ENCODE assay signal across 25 cellular contexts in genomic region chr19:35079826-35080225, GRCh38. TPM values are rescaled to one million over a fixed set of nuclear protein-coding genes. Genes with fewer than 3 reads are reported as not detected.
"Had no signal": no experiment of that assay in that cellular context is flagged by ENCODE, and none has a peak within 500 bp of the region (broad histone marks: within the 10 kb centered on the region; RNA-seq: fewer than 3 reads in every experiment).

No MANE protein-coding gene starts in this region.

- FAIRE-seq: HepG2, RCC 7860 had no signal

- H3K4me3 ChIP-seq: MG63 had no signal

- DNase-seq: IMR-90, Karpas-422, KG1, MG63, NCI-H1092, NCI-H1436, NCI-H187, NCI-H2029, NCI-H2081 treated with DMSO at 0.1 percent for 48 hours, NCI-H2171, NCI-H226, NCI-H446, NCI-H510A, NCI-H524 treated with DMSO at 0.1 percent for 48 hours, NCI-H69, NCI-H774, Right ventricle myocardium superior, RPMI8226, SIG-M5, SK-N-SH, SW 1271 had no signal

- ATAC-seq: HepG2 had no signal

- H3K27me3 ChIP-seq: MG63 had no signal

- H3K9me3 ChIP-seq: MG63, SK-N-SH had no signal

- H3K4me2 ChIP-seq: SK-N-SH had no signal

- H3K9ac ChIP-seq: SK-N-SH had no signal

- H3K36me3 ChIP-seq: MG63 had no signal

RNA-seq across cellular contexts. Expression of gene FXYD3, which starts 35.8 kb away (rescaled TPM):
- total RNA-seq: HepG2, HT1080, IMR-90, SK-MEL-5 had no signal
- polyA plus RNA-seq: IMR-90, SK-N-SH had no signal

RNA-seq across cellular contexts. Expression of gene HPN, which starts 38.3 kb away (rescaled TPM):
- total RNA-seq: HT1080, IMR-90, SK-MEL-5 had no signal
- polyA plus RNA-seq: IMR-90 had no signal

RNA-seq across cellular contexts. Expression of gene LGI4, which starts 55.0 kb away (rescaled TPM):
- total RNA-seq: HepG2, HT1080, IMR-90 had no signal

RNA-seq across cellular contexts. Expression of gene FXYD1, which starts 58.8 kb away (rescaled TPM):
- total RNA-seq: HepG2, HT1080, SK-MEL-5 had no signal
